In genomic region chr10:85642421-85643170, GRCh38 we compare ENCODE assay signal across 9 cellular contexts.
DNase-seq lines count a peak whose midpoint lies in the region; ATAC-seq and TF ChIP-seq lines count a peak whose summit lies in the region.
"Had no signal": no experiment of that assay in that cellular context is flagged by ENCODE, and none has a peak within 500 bp of the region (broad histone marks: within the 10 kb centered on the region; RNA-seq: fewer than 3 reads in every experiment).

No MANE protein-coding gene starts in this region.

- TF ChIP-seq CTCF in cardiac fibroblast (IDR thresholded peaks at IDR 0.05; ENCODE audit: low read depth, low read length) (no peak), omental fat pad (IDR thresholded peaks at IDR 0.05) (no peak)

- ATAC-seq in omental fat pad (ENCODE audit: low FRiP score) (peak; percentile 34), HG03039 (IDR thresholded peaks at IDR 0.05; ENCODE audit: unreplicated experiment) (no peak), GM18867 (IDR thresholded peaks at IDR 0.05; ENCODE audit: unreplicated experiment) (no peak)

- no peak overlapping the region for H3K27ac ChIP-seq in substantia nigra (ENCODE audit: low read depth, low read length, poor library complexity, severe bottlenecking)
- H3K27ac ChIP-seq: WERI-Rb-1 had no signal

- DNase-seq in DMS153 treated with DMSO at 0.1 percent for 48 hours (lab: John Stamatoyannopoulos, UW; ENCODE audit: unreplicated experiment) (peak; percentile 28), MV-4-11 (lab: John Stamatoyannopoulos, UW) (peak; percentile 5), cardiac fibroblast (ENCODE audit: low read depth in 2 of 2) (peak; percentile 1 to 34), omental fat pad (ENCODE audit: low spot score) (no peak), substantia nigra (lab: John Stamatoyannopoulos, UW) (no peak)
- DNase-seq in central memory CD4-positive, alpha-beta T cell, result no peak
- DNase-seq: WERI-Rb-1 had no signal

- no peak overlapping the region for H3K4me3 ChIP-seq in cardiac fibroblast (replicated peaks in 1 of 2; ENCODE audit: low read depth in 2 of 2, low read length in 2 of 2)

Comparison
In these comparisons a context has a peak if more than half of its experiments do, and no peak if none do; other contexts are left out.
1. DNase-seq: peak in DMS153 treated with DMSO at 0.1 percent for 48 hours (single experiment), MV-4-11 (single experiment) and cardiac fibroblast (2 of 2); none in omental fat pad (single experiment), central memory CD4-positive, alpha-beta T cell (single experiment) and substantia nigra (0 of 49).